ENCODE assay signal across 8 cellular contexts in genomic region chr19:11924886-11925583, GRCh38. TPM values are rescaled to one million over a fixed set of nuclear protein-coding genes. Genes with fewer than 3 reads are reported as not detected.
DNase-seq lines count a peak whose midpoint lies in the region; ATAC-seq and TF ChIP-seq lines count a peak whose summit lies in the region.

Gene ZNF700, plus strand, starts transcription at chr19:11925107. Its CDS starts 104 bp downstream, at chr19:11925211.

- H3K4me3 Mint-ChIP-seq in activated B cell treated with CpG ODN at 0.5 μM for 24 hours (peak within 1 kb of the TSS; percentile 99), immature natural killer cell (peak within 1 kb of the TSS; percentile 91 to 96 (median 93))

- peak within 1 kb of the TSS; percentile 82 for H3K27ac ChIP-seq in caudate nucleus (ENCODE audit: low read depth, low read length)

- peak; percentile 82 for ATAC-seq in GM19025 (IDR thresholded peaks at IDR 0.05; ENCODE audit: low read depth, unreplicated experiment)
- peak; percentile 94 for ATAC-seq in HG03280 (IDR thresholded peaks at IDR 0.05; ENCODE audit: unreplicated experiment)
- ATAC-seq in activated B cell treated with CpG ODN at 0.5 μM for 24 hours (ENCODE audit: low read depth): peak; percentile 87

- no peaks in the 10 kb centered on the region for H3K27me3 Mint-ChIP-seq in activated B cell treated with CpG ODN at 0.5 μM for 24 hours
- peaks cover 0 to 8% (median 3%) of the 10 kb centered on the region in 3 donors for H3K27me3 Mint-ChIP-seq in immature natural killer cell (ENCODE audit: low read depth in 3 of 3)

- H3K27ac Mint-ChIP-seq in activated B cell treated with CpG ODN at 0.5 μM for 24 hours (peak within 1 kb of the TSS; percentile 98), immature natural killer cell (peak within 1 kb of the TSS; percentile 89 to 97 (median 94))

- POLR2A ChIA-PET in activated B cell treated with CpG ODN at 0.5 μM for 24 hours (lab: Charles Lee): interaction anchor here (0.6 to 4.6 kb wide), 29 partner anchors 10 to 1197 kb away, joined by 3 to 101 read pairs (median 4); partner anchors contain the start of genes DHPS, ZNF136, ZNF20 and ZNF433

- intact Hi-C loops in activated B cell treated with CpG ODN at 0.5 μM for 24 hours (cut with micrococcal nuclease): loop anchor here (1.0 to 2.0 kb wide), 12 partner anchors 38 to 744 kb away; partner anchors contain the start of genes ZNF433, ZNF439, ZNF491 and ZNF563

- peaks cover 22% of the 10 kb centered on the region for H3K36me3 Mint-ChIP-seq in activated B cell treated with CpG ODN at 0.5 μM for 24 hours (ENCODE audit: low read depth)
- H3K36me3 Mint-ChIP-seq in immature natural killer cell: peaks cover 0 to under 1% (median under 1%) of the 10 kb centered on the region in 3 donors

- TF ChIP-seq CTCF in AG09319 (IDR thresholded peaks at IDR 0.05; ENCODE audit: low read depth, low read length) (no peak), activated B cell treated with CpG ODN at 0.5 μM for 24 hours (IDR thresholded peaks at IDR 0.05) (no peak)

- H3K9me3 Mint-ChIP-seq in activated B cell treated with CpG ODN at 0.5 μM for 24 hours (no peaks in the 10 kb centered on the region), immature natural killer cell (no peaks in the 10 kb centered on the region)

- CTCF ChIA-PET in activated B cell treated with CpG ODN at 0.5 μM for 24 hours (lab: Charles Lee): interaction anchor here (1.8 to 4.6 kb wide), 9 partner anchors 39 to 216 kb away, joined by 4 to 84 read pairs (median 16); partner anchors contain the start of genes ZNF20, ZNF491 and ZNF763

- H3K4me1 Mint-ChIP-seq in activated B cell treated with CpG ODN at 0.5 μM for 24 hours: peaks cover 44% of the 10 kb centered on the region
- peaks cover 41 to 58% of the 10 kb centered on the region in 2 donors for H3K4me1 Mint-ChIP-seq in immature natural killer cell

- DNase-seq in AG09319 (ENCODE audit: extremely low read depth, low read depth) (peak; percentile 67), NCI-H345 (lab: John Stamatoyannopoulos, UW) (peak; percentile 81), activated B cell treated with CpG ODN at 0.5 μM for 24 hours (peak; percentile 86), caudate nucleus (lab: John Stamatoyannopoulos, UW) (peak; percentile 23 to 97 (median 88)), immature natural killer cell (peak; percentile 91 to 93 (median 92)), smooth muscle cell of the brain vasculature (ENCODE audit: low read depth, low spot score) (peak; percentile 72)

RNA-seq across cellular contexts. Expression of gene ZNF700, which starts in this region (rescaled TPM):
- total RNA-seq in activated B cell treated with CpG ODN at 0.5 μM for 24 hours: 24.5 and 33.1 TPM in 2 replicates
- 1 to 10 TPM; 1.3 to 3.0 (median 2.4) TPM for polyA plus RNA-seq in immature natural killer cell

Comparison
In these comparisons a context has a peak if more than half of its experiments do, and no peak if none do; other contexts are left out.
1. Peak in every context shown above with its lines: DNase-seq, ATAC-seq and H3K27ac ChIP-seq.